Comparison of ENCODE assay signal across 1 cellular context in genomic region chr15:82532991-82533481, GRCh38.
TF ChIP-seq lines count a peak whose summit lies in the region.

No MANE protein-coding gene starts in this region.

TF ChIP-seq in HepG2, 621 proteins besides CTCF, POLR2A, EP300 and RAD21:
- TF ChIP-seq TGIF2 (CRISPR knock-in tag; IDR thresholded peaks at IDR 0.05) (no peak), ZNF775 (CRISPR knock-in tag; IDR thresholded peaks at IDR 0.05; ENCODE audit: borderline replicate concordance) (no peak), ZNF138 (CRISPR knock-in tag; IDR thresholded peaks at IDR 0.05; ENCODE audit: low read depth) (no peak), ZHX1 (CRISPR knock-in tag; IDR thresholded peaks at IDR 0.05; ENCODE audit: low read depth) (no peak)
